10 cellular contexts compared by ENCODE assay signal in genomic region chr2:54054271-54054670, GRCh38.
DNase-seq lines count a peak whose midpoint lies in the region; ATAC-seq and TF ChIP-seq lines count a peak whose summit lies in the region.
"Had no signal": no experiment of that assay in that cellular context is flagged by ENCODE, and none has a peak within 500 bp of the region (broad histone marks: within the 10 kb centered on the region; RNA-seq: fewer than 3 reads in every experiment).

No MANE protein-coding gene starts in this region.

- H3K9ac ChIP-seq in smooth muscle cell (ENCODE audit: low read depth), result no peak overlapping the region

- no peak overlapping the region for H2AFZ ChIP-seq in smooth muscle cell (ENCODE audit: low read depth)

- H4K20me1 ChIP-seq in smooth muscle cell (ENCODE audit: low read depth), result no peaks in the 10 kb centered on the region

- H3K9me3 ChIP-seq in smooth muscle cell (replicated peaks; ENCODE audit: low read depth), result no peaks in the 10 kb centered on the region

- DNase-seq in GM12865 (ENCODE audit: low read depth) (peak; percentile 75), HT-29 (ENCODE audit: low spot score) (no peak), smooth muscle cell (lab: John Stamatoyannopoulos, UW; ENCODE audit: unreplicated experiment) (no peak), cortex of kidney (lab: John Stamatoyannopoulos, UW) (no peak)
- DNase-seq: DND-41 had no signal

- H3K27me3 ChIP-seq in smooth muscle cell (ENCODE audit: low read depth), result no peaks in the 10 kb centered on the region

- H3F3A ChIP-seq in smooth muscle cell (ENCODE audit: low read depth), result no peaks in the 10 kb centered on the region

- peaks cover 3% of the 10 kb centered on the region for H3K36me3 ChIP-seq in smooth muscle cell (ENCODE audit: low read depth)

- no peaks in the 10 kb centered on the region for H3K4me1 ChIP-seq in smooth muscle cell (ENCODE audit: low read depth)

- no peak for TF ChIP-seq CTCF in GM12865 (IDR thresholded peaks at IDR 0.05; ENCODE audit: insufficient read depth, low read depth, low read length, missing control alignments)
- no peak for TF ChIP-seq CTCF in smooth muscle cell (IDR thresholded peaks at IDR 0.05; ENCODE audit: borderline replicate concordance, insufficient read depth, poor library complexity, severe bottlenecking)

- 83% methylated on average over 3 of the region's 3 CpGs for WGBS in smooth muscle cell (ENCODE audit: low lambda C conversion rate)

- H3K27ac ChIP-seq in cingulate gyrus (ENCODE audit: low read depth, low read length) (peak overlapping the region; percentile 25), smooth muscle cell (ENCODE audit: low read depth) (no peak overlapping the region)

- H3K4me3 ChIP-seq in GM12865 (ENCODE audit: low read depth, low read length), result no peak overlapping the region
- no peak overlapping the region for H3K4me3 ChIP-seq in smooth muscle cell
- H3K4me3 ChIP-seq: lung had no signal

- H3K79me2 ChIP-seq in smooth muscle cell (ENCODE audit: low read depth), result no peaks in the 10 kb centered on the region

- ATAC-seq in GM21360 (IDR thresholded peaks at IDR 0.05; ENCODE audit: unreplicated experiment) (peak; percentile 66), HG03196 (IDR thresholded peaks at IDR 0.05; ENCODE audit: unreplicated experiment) (peak; percentile 76), SK-N-SH treated with all-trans-retinoic acid at 6 μM for 48 hours (no peak)

- H3K4me2 ChIP-seq in smooth muscle cell, result no peak overlapping the region

TF ChIP-seq in SK-N-SH treated with all-trans-retinoic acid at 6 μM for 48 hours, 23 proteins besides CTCF, POLR2A, EP300 and RAD21:
- TF ChIP-seq ZFP30 (CRISPR knock-in tag; IDR thresholded peaks at IDR 0.05) (no peak), ZNF8 (CRISPR knock-in tag; IDR thresholded peaks at IDR 0.05) (no peak), TOX (CRISPR knock-in tag; IDR thresholded peaks at IDR 0.05; ENCODE audit: borderline replicate concordance) (no peak), ISL1 (CRISPR knock-in tag; IDR thresholded peaks at IDR 0.05) (no peak), ZFP3 (CRISPR knock-in tag; IDR thresholded peaks at IDR 0.05) (no peak)
